Comparison of ENCODE assay signal across 35 cellular contexts in genomic region chr1:153140484-153140883, GRCh38. TPM values are rescaled to one million over a fixed set of nuclear protein-coding genes. Genes with fewer than 3 reads are reported as not detected.
"Had no signal": no experiment of that assay in that cellular context is flagged by ENCODE, and none has a peak within 500 bp of the region (broad histone marks: within the 10 kb centered on the region; RNA-seq: fewer than 3 reads in every experiment).

No MANE protein-coding gene starts in this region.

- H3K4me3 ChIP-seq: adrenal gland, breast epithelium had no signal

- H3K4me1 ChIP-seq: adrenal gland, breast epithelium had no signal

- H3K27ac ChIP-seq: adrenal gland, breast epithelium, VCaP had no signal

- H3K27me3 ChIP-seq: adrenal gland, breast epithelium had no signal

- H3K36me3 ChIP-seq: adrenal gland, breast epithelium had no signal

- H3K9me3 ChIP-seq: adrenal gland, breast epithelium had no signal

- ATAC-seq: activated CD8-positive, alpha-beta T cell treated with anti-CD3 and anti-CD28 coated beads for 36 hours; activated naive CD4-positive, alpha-beta T cell treated with anti-CD3 and anti-CD28 coated beads, Interleukin-2, amount 50 U/mL, for 72 hours; activated T-cell treated with anti-CD3 and anti-CD28 coated beads, Interleukin-2, amount 50 U/mL, for 4 hours; activated T-cell treated with anti-CD3 and anti-CD28 coated beads, Interleukin-2, amount 50 U/mL, for 72 hours; activated T-helper 17 cell treated with anti-CD3 and anti-CD28 coated beads, Interleukin-2, amount 50 U/mL, for 72 hours had no signal

- DNase-seq: activated B cell treated with CpG ODN at 0.5 μM for 24 hours; activated CD4-positive, alpha-beta memory T cell treated with anti-CD3 and anti-CD28 coated beads for 36 hours; activated CD4-positive, alpha-beta T cell treated with anti-CD3 and anti-CD28 coated beads for 4 hours; activated CD4-positive, alpha-beta T cell treated with anti-CD3 and anti-CD28 coated beads, Interleukin-2, amount 10 ng/mL, durations not matched to agents 24 days and 14 days; activated CD4-positive, alpha-beta T cell treated with anti-CD3 and anti-CD28 coated beads, Interleukin-2, amount 50 U/mL, for 1 hour; activated CD4-positive, alpha-beta T cell treated with anti-CD3 and anti-CD28 coated beads, Interleukin-2, amount 50 U/mL, for 4 hours; activated CD4-positive, CD25-positive, alpha-beta regulatory T cell treated with anti-CD3 and anti-CD28 coated beads, Interleukin-2, amount 50 U/mL, for 72 hours; activated CD8-positive, alpha-beta memory T cell treated with anti-CD3 and anti-CD28 coated beads, Interleukin-2, amount 50 U/mL, for 4 hours; activated CD8-positive, alpha-beta T cell treated with anti-CD3 and anti-CD28 coated beads for 36 hours; activated effector memory CD4-positive, alpha-beta T cell treated with anti-CD3 and anti-CD28 coated beads, Interleukin-2, amount 50 U/mL, for 16 hours; activated gamma-delta T cell treated with Interleukin-2 at 50 U/mL for 16 hours; activated naive CD4-positive, alpha-beta T cell; activated naive CD4-positive, alpha-beta T cell treated with anti-CD3 and anti-CD28 coated beads for 36 hours; activated naive CD4-positive, alpha-beta T cell treated with anti-CD3 and anti-CD28 coated beads, Interleukin-2, amount 50 U/mL, for 16 hours; activated naive CD8-positive, alpha-beta T cell treated with anti-CD3 and anti-CD28 coated beads for 36 hours; activated T-cell treated with anti-CD3 and anti-CD28 coated beads for 4 hours; activated T-cell treated with anti-CD3 and anti-CD28 coated beads, Interleukin-2, amount 50 U/mL, for 1 hour; activated T-cell treated with anti-CD3 and anti-CD28 coated beads, Interleukin-2, amount 50 U/mL, for 4 hours; activated T-cell treated with anti-CD3 and anti-CD28 coated beads, Interleukin-2, amount 50 U/mL, for 72 hours; adrenal gland; amniotic stem cell; aorta; central memory CD4-positive, alpha-beta T cell; T-helper 1 cell; T-helper 2 cell; T-helper 9 cell had no signal

RNA-seq across cellular contexts. Expression of gene SPRR2G, which starts 10.2 kb away (rescaled TPM):
- total RNA-seq: activated B cell treated with CpG ODN at 0.5 μM for 24 hours; activated CD4-positive, alpha-beta memory T cell treated with anti-CD3 and anti-CD28 coated beads for 36 hours; activated CD4-positive, alpha-beta T cell treated with anti-CD3 and anti-CD28 coated beads, Interleukin-2, amount 10 ng/mL, durations not matched to agents 24 days and 14 days; activated CD8-positive, alpha-beta memory T cell treated with anti-CD3 and anti-CD28 coated beads for 36 hours; activated CD8-positive, alpha-beta T cell treated with anti-CD3 and anti-CD28 coated beads for 36 hours; activated naive CD4-positive, alpha-beta T cell treated with anti-CD3 and anti-CD28 coated beads for 36 hours; activated naive CD4-positive, alpha-beta T cell treated with anti-CD3 and anti-CD28 coated beads, Interleukin-2, amount 50 U/mL, for 72 hours; activated naive CD8-positive, alpha-beta T cell treated with anti-CD3 and anti-CD28 coated beads for 36 hours; activated T-cell treated with anti-CD3 and anti-CD28 coated beads, Interleukin-2, amount 50 U/mL, for 4 hours; activated T-cell treated with anti-CD3 and anti-CD28 coated beads, Interleukin-2, amount 50 U/mL, for 72 hours; activated T-helper 1 cell treated with anti-CD3 and anti-CD28 coated beads, Interleukin-12 subunit alpha, Interleukin-12 subunit beta, Interleukin-2, Interleukin-4 antibody, amounts not matched to agents 30 ng/mL and 10 ng/mL and 1 ng/mL, durations not matched to agents 14 hours and 24 hours and 36 hours; activated T-helper 17 cell treated with anti-CD3 and anti-CD28 coated beads, Interleukin-2, amount 50 U/mL, for 72 hours; adrenal gland; aorta; astrocyte; breast epithelium; cardiac septum; cerebellum had no signal
- polyA plus RNA-seq: adrenal gland, aorta had no signal

RNA-seq across cellular contexts. Expression of gene SPRR2F, which starts 27.2 kb away (rescaled TPM):
- total RNA-seq: activated B cell treated with CpG ODN at 0.5 μM for 24 hours; activated CD4-positive, alpha-beta memory T cell treated with anti-CD3 and anti-CD28 coated beads for 36 hours; activated CD4-positive, alpha-beta T cell treated with anti-CD3 and anti-CD28 coated beads, Interleukin-2, amount 10 ng/mL, durations not matched to agents 24 days and 14 days; activated CD8-positive, alpha-beta memory T cell treated with anti-CD3 and anti-CD28 coated beads for 36 hours; activated CD8-positive, alpha-beta T cell treated with anti-CD3 and anti-CD28 coated beads for 36 hours; activated naive CD4-positive, alpha-beta T cell treated with anti-CD3 and anti-CD28 coated beads for 36 hours; activated naive CD4-positive, alpha-beta T cell treated with anti-CD3 and anti-CD28 coated beads, Interleukin-2, amount 50 U/mL, for 72 hours; activated naive CD8-positive, alpha-beta T cell treated with anti-CD3 and anti-CD28 coated beads for 36 hours; activated T-cell treated with anti-CD3 and anti-CD28 coated beads, Interleukin-2, amount 50 U/mL, for 4 hours; activated T-cell treated with anti-CD3 and anti-CD28 coated beads, Interleukin-2, amount 50 U/mL, for 72 hours; activated T-helper 1 cell treated with anti-CD3 and anti-CD28 coated beads, Interleukin-12 subunit alpha, Interleukin-12 subunit beta, Interleukin-2, Interleukin-4 antibody, amounts not matched to agents 30 ng/mL and 10 ng/mL and 1 ng/mL, durations not matched to agents 14 hours and 24 hours and 36 hours; activated T-helper 17 cell treated with anti-CD3 and anti-CD28 coated beads, Interleukin-2, amount 50 U/mL, for 72 hours; adrenal gland; aorta; astrocyte; breast epithelium; cardiac septum; cerebellum had no signal
- polyA plus RNA-seq: adrenal gland, aorta had no signal

RNA-seq across cellular contexts. Expression of gene SPRR2E, which starts 46.2 kb away (rescaled TPM):
- total RNA-seq: activated B cell treated with CpG ODN at 0.5 μM for 24 hours; activated CD4-positive, alpha-beta memory T cell treated with anti-CD3 and anti-CD28 coated beads for 36 hours; activated CD4-positive, alpha-beta T cell treated with anti-CD3 and anti-CD28 coated beads, Interleukin-2, amount 10 ng/mL, durations not matched to agents 24 days and 14 days; activated CD8-positive, alpha-beta memory T cell treated with anti-CD3 and anti-CD28 coated beads for 36 hours; activated CD8-positive, alpha-beta T cell treated with anti-CD3 and anti-CD28 coated beads for 36 hours; activated naive CD4-positive, alpha-beta T cell treated with anti-CD3 and anti-CD28 coated beads for 36 hours; activated naive CD4-positive, alpha-beta T cell treated with anti-CD3 and anti-CD28 coated beads, Interleukin-2, amount 50 U/mL, for 72 hours; activated naive CD8-positive, alpha-beta T cell treated with anti-CD3 and anti-CD28 coated beads for 36 hours; activated T-cell treated with anti-CD3 and anti-CD28 coated beads, Interleukin-2, amount 50 U/mL, for 4 hours; activated T-cell treated with anti-CD3 and anti-CD28 coated beads, Interleukin-2, amount 50 U/mL, for 72 hours; activated T-helper 1 cell treated with anti-CD3 and anti-CD28 coated beads, Interleukin-12 subunit alpha, Interleukin-12 subunit beta, Interleukin-2, Interleukin-4 antibody, amounts not matched to agents 30 ng/mL and 10 ng/mL and 1 ng/mL, durations not matched to agents 14 hours and 24 hours and 36 hours; activated T-helper 17 cell treated with anti-CD3 and anti-CD28 coated beads, Interleukin-2, amount 50 U/mL, for 72 hours; adrenal gland; aorta; astrocyte; breast epithelium; cardiac septum; cerebellum had no signal
